16 cellular contexts compared by ENCODE assay signal in the genomic region with DNA sequence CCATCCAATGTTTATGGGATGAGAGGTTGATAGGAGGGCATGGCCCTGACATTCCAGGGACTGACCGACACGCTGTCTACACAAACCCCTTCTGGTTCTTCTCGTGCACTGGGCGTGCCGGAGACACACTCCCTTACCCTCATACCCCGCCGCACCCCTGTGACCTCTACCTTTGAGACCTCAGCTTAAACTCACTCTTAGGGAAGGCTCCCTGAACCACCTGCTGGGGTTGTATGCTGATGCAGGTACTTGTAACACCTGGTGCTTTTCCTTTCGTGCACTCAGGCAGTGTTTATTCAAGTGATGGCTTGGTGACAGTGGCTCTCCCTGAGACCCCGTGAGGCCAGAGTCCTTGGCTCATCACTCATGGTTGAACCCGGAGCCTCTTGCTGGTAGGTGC. TPM values are rescaled to one million over a fixed set of nuclear protein-coding genes. Genes with fewer than 3 reads are reported as not detected.
DNase-seq lines count a peak whose midpoint lies in the region; ATAC-seq, FAIRE-seq and TF ChIP-seq lines count a peak whose summit lies in the region.
"Had no signal": no experiment of that assay in that cellular context is flagged by ENCODE, and none has a peak within 500 bp of the region (broad histone marks: within the 10 kb centered on the region; RNA-seq: fewer than 3 reads in every experiment).

No MANE protein-coding gene starts in this region.

- TF ChIP-seq POLR2A in body of pancreas (IDR thresholded peaks at IDR 0.05) = no peak

- H3K27me3 ChIP-seq in body of pancreas (no peaks in the 10 kb centered on the region), pancreas (no peaks in the 10 kb centered on the region)
- H3K27me3 ChIP-seq in CD4-positive, alpha-beta T cell (ENCODE audit: control insufficient read depth, insufficient read depth, low read length) = no peaks in the 10 kb centered on the region

- H3K27ac Mint-ChIP-seq in CD4-positive, alpha-beta T cell = no peak overlapping the region
- H3K27ac Mint-ChIP-seq: GM23338 had no signal

- DNase-seq in NCI-H146 (lab: John Stamatoyannopoulos, UW) (peak; percentile 72), NCI-H345 treated with DMSO at 0.1 percent for 48 hours (lab: John Stamatoyannopoulos, UW; ENCODE audit: unreplicated experiment) (peak; percentile 32), body of pancreas (peak in 2 of 4 donors; percentile 45 to 64), pancreas (peak in 2 of 6 donors; percentile 26 to 45), epidermal melanocyte (ENCODE audit: insufficient read length, low spot score) (no peak), DMS 273 treated with DMSO at 0.1 percent for 48 hours (lab: John Stamatoyannopoulos, UW) (no peak)
- no peak for DNase-seq in CD4-positive, alpha-beta T cell
- DNase-seq: DMS79 treated with DMSO at 0.1 percent for 48 hours, NCI-H1694, NCI-H2171 treated with DMSO at 0.1 percent for 48 hours, NCI-H524 treated with DMSO at 0.1 percent for 48 hours, Right ventricle myocardium superior had no signal

- 28 to 41% methylated on average over 6 to 10 of the region's 10 CpGs for WGBS in body of pancreas, 2 donors
- WGBS in pancreas, 2 donors = 20 to 30% methylated on average over 10 of the region's 10 CpGs

- H3K27ac ChIP-seq in body of pancreas (peak overlapping the region in 2 of 4 donors; percentile 16 to 22), pancreas (no peak overlapping the region)
- no peak overlapping the region for H3K27ac ChIP-seq in CD4-positive, alpha-beta T cell (ENCODE audit: low read depth, low read length)

- no peak for FAIRE-seq in pancreas (lab: Jason Lieb, UNC)
- FAIRE-seq: G401.6 had no signal

- no peaks in the 10 kb centered on the region for H3K9me3 ChIP-seq in body of pancreas
- H3K9me3 ChIP-seq in pancreas = no peaks in the 10 kb centered on the region
- H3K9me3 ChIP-seq in CD4-positive, alpha-beta T cell (ENCODE audit: control insufficient read depth, low read length) = no peaks in the 10 kb centered on the region

- H3K9me3 Mint-ChIP-seq in CD4-positive, alpha-beta T cell = no peaks in the 10 kb centered on the region
- H3K9me3 Mint-ChIP-seq: GM23338 had no signal

- peaks cover 3% of the 10 kb centered on the region for H3K4me1 Mint-ChIP-seq in CD4-positive, alpha-beta T cell (ENCODE audit: low read depth)
- H3K4me1 Mint-ChIP-seq: GM23338 had no signal

- H3K27me3 Mint-ChIP-seq in CD4-positive, alpha-beta T cell = no peaks in the 10 kb centered on the region

- no peak overlapping the region for H3K4me3 Mint-ChIP-seq in CD4-positive, alpha-beta T cell
- H3K4me3 Mint-ChIP-seq: GM23338 had no signal

- no peaks in the 10 kb centered on the region for H3K36me3 ChIP-seq in body of pancreas (replicated peaks in 1 of 2; ENCODE audit: insufficient read depth in 1 of 2, low read depth in 2 of 2)
- H3K36me3 ChIP-seq in pancreas = no peaks in the 10 kb centered on the region

- intact Hi-C loops in body of pancreas (cut with DNase I) = no loop called here
- intact Hi-C loops in pancreas (cut with DNase I) = no loop called here
- intact Hi-C loops in CD4-positive, alpha-beta T cell (cut with DNase I, micrococcal nuclease) = no loop called here

- POLR2A ChIA-PET in CD4-positive, alpha-beta T cell (lab: Charles Lee) = no interaction called here

- peak; percentile 77 for ATAC-seq in body of pancreas
- ATAC-seq in pancreas = peak; percentile 74 to 89 (median 88)
- no peak for ATAC-seq in CD4-positive, alpha-beta T cell (ENCODE audit: poor library complexity)
- ATAC-seq: GM23338, Panc1, SK-N-SH treated with all-trans-retinoic acid at 6 μM for 48 hours had no signal

- H3K4me3 ChIP-seq in body of pancreas = no peak overlapping the region
- H3K4me3 ChIP-seq in pancreas = no peak overlapping the region
- H3K4me3 ChIP-seq: GM23338 had no signal

- TF ChIP-seq CTCF in body of pancreas (IDR thresholded peaks at IDR 0.05) = no peak
- TF ChIP-seq CTCF in pancreas (IDR thresholded peaks at IDR 0.05) = no peak
- TF ChIP-seq CTCF in CD4-positive, alpha-beta T cell (IDR thresholded peaks at IDR 0.05) = no peak

- peaks cover 16% of the 10 kb centered on the region for H3K36me3 Mint-ChIP-seq in CD4-positive, alpha-beta T cell (ENCODE audit: low read depth)

- H3K4me1 ChIP-seq in body of pancreas (peaks cover 18% of the 10 kb centered on the region), pancreas (peaks cover 12 to 13% (median 13%) of the 10 kb centered on the region in 3 donors)

- CTCF ChIA-PET in CD4-positive, alpha-beta T cell (lab: Charles Lee) = no interaction called here

RNA-seq across cellular contexts. Expression of a gene that starts 12.0 kb away (rescaled TPM):
- 10 to 100 TPM; 15.8 to 19.8 TPM for total RNA-seq in body of pancreas
- 10 to 100 TPM; 13.8 to 24.5 (median 16.2) TPM for total RNA-seq in pancreas
- 1 to 10 TPM; 4.1 to 6.1 TPM for polyA plus RNA-seq in pancreas
- total RNA-seq in CD4-positive, alpha-beta T cell = 1 to 10 TPM; 9.1 to 9.3 TPM

Comparison
In these comparisons a context has a peak if more than half of its experiments do, and no peak if none do; other contexts are left out.
1. DNase-seq: peak in NCI-H146 (single experiment) and NCI-H345 treated with DMSO at 0.1 percent for 48 hours (single experiment); none in epidermal melanocyte (single experiment), DMS 273 treated with DMSO at 0.1 percent for 48 hours (single experiment) and CD4-positive, alpha-beta T cell (0 of 10).